Comparison of ENCODE assay signal across 8 cellular contexts in genomic region chr18:46334200-46334553, GRCh38.
A peak's percentile ranks its signal among the peaks of the same experiment; 100 is the strongest.
DNase-seq lines count a peak whose midpoint lies in the region; ATAC-seq, FAIRE-seq and TF ChIP-seq lines count a peak whose summit lies in the region.

No MANE protein-coding gene starts in this region.

- intact Hi-C loops in esophagus muscularis mucosa (cut with DNase I), result loop anchor here (10.0 kb wide), 1 partner anchor 159 kb away; a partner anchor contains a TSS
- intact Hi-C loops in posterior vena cava (cut with DNase I), result loop anchor here in 1 of 2 donors (10.0 kb wide), 1 partner anchor 131 kb away; no protein-coding TSS in a partner anchor

- no peaks in the 10 kb centered on the region for H3K9me3 ChIP-seq in NT2/D1 (ENCODE audit: insufficient read depth, low read length)
- H3K9me3 ChIP-seq in esophagus muscularis mucosa, result no peaks in the 10 kb centered on the region

- H3K27me3 ChIP-seq in NT2/D1 (ENCODE audit: insufficient read depth, insufficient read length) (peaks cover 42% of the 10 kb centered on the region), esophagus muscularis mucosa (peaks cover 0 to 12% (median 0%) of the 10 kb centered on the region in 4 donors)

- CTCF ChIA-PET in GM10248 (lab: Yijun Ruan, JAX), result no interaction called here

- H3K9ac ChIP-seq in NT2/D1 (ENCODE audit: insufficient read length, low read depth), result peak overlapping the region; percentile 56

- H3K4me3 ChIP-seq in NT2/D1 (ENCODE audit: insufficient read length, low read depth) (peak overlapping the region; percentile 40), esophagus muscularis mucosa (peak overlapping the region; percentile 64 to 72 (median 68))

- H3K36me3 ChIP-seq in NT2/D1 (ENCODE audit: insufficient read depth, insufficient read length, low read length) (no peaks in the 10 kb centered on the region), esophagus muscularis mucosa (no peaks in the 10 kb centered on the region)

- TF ChIP-seq CTCF in esophagus muscularis mucosa (IDR thresholded peaks at IDR 0.05) (no peak), GM10248 (IDR thresholded peaks at IDR 0.05; ENCODE audit: control extremely low read depth, extremely low read depth, low read depth, missing control alignments) (no peak)

- no peak for FAIRE-seq in GM19239 (lab: Jason Lieb, UNC)

- H3K4me1 ChIP-seq in NT2/D1 (ENCODE audit: insufficient read depth, insufficient read length) (peaks cover 16% of the 10 kb centered on the region), esophagus muscularis mucosa (peaks cover 19 to 46% (median 41%) of the 10 kb centered on the region in 4 donors)

- POLR2A ChIA-PET in GM10248 (lab: Yijun Ruan, JAX), result no interaction called here

- 0% methylated on average over 2 of the region's 45 CpGs for WGBS in esophagus muscularis mucosa

- no peak for TF ChIP-seq POLR2A in esophagus muscularis mucosa (IDR thresholded peaks at IDR 0.05; ENCODE audit: low read depth)

- peak; percentile 54 for DNase-seq in COR-L47 (lab: John Stamatoyannopoulos, UW)
- DNase-seq in NT2/D1 (ENCODE audit: low read depth, low spot score), result no peak
- DNase-seq in esophagus muscularis mucosa (ENCODE audit: extremely low spot score), result no peak
- DNase-seq in posterior vena cava (ENCODE audit: low spot score), result peak; percentile 62
- DNase-seq in GM19239 (ENCODE audit: insufficient read length, low spot score), result no peak
- DNase-seq in NCI-H446 (lab: John Stamatoyannopoulos, UW), result no peak
- DNase-seq in GM10248 (ENCODE audit: extremely low spot score), result no peak

- no peak for TF ChIP-seq EP300 in esophagus muscularis mucosa (IDR thresholded peaks at IDR 0.05)

- H3K27ac ChIP-seq in esophagus muscularis mucosa (replicated peaks in 1 of 4), result peak overlapping the region; percentile 31 to 55 (median 54)

- no peak for ATAC-seq in HG03097 (IDR thresholded peaks at IDR 0.05; ENCODE audit: low FRiP score, unreplicated experiment)

Comparison
In these comparisons a context has a peak if more than half of its experiments do, and no peak if none do; other contexts are left out.
1. DNase-seq: peak in COR-L47 (single experiment) and posterior vena cava (single experiment); none in NT2/D1 (single experiment), esophagus muscularis mucosa (single experiment), GM19239 (single experiment), NCI-H446 (0 of 2) and GM10248 (single experiment).